1 cellular context compared by ENCODE assay signal in genomic region chr1:20732071-20732587, GRCh38.
TF ChIP-seq lines count a peak whose summit lies in the region.

No MANE protein-coding gene starts in this region.

TF ChIP-seq in GM12878, 131 proteins besides CTCF, POLR2A, EP300 and RAD21 (continued from another document):
- TF ChIP-seq IRF5 (IDR thresholded peaks at IDR 0.05; ENCODE audit: borderline replicate concordance) (no peak), RCOR1 (conservative IDR thresholded peaks at IDR 0.05; ENCODE audit: low read depth, low read length) (no peak), ZNF274 (IDR thresholded peaks at IDR 0.05; ENCODE audit: insufficient read depth, insufficient read length) (no peak), SMARCA5 (IDR thresholded peaks at IDR 0.05) (peak; percentile 94), BCL3 (IDR thresholded peaks at IDR 0.05; ENCODE audit: borderline replicate concordance, insufficient read depth, low read depth, low read length, poor library complexity, severe bottlenecking) (no peak), EGR1 (IDR thresholded peaks at IDR 0.05; ENCODE audit: borderline replicate concordance in 1 of 2, low read depth in 2 of 2, low read length in 2 of 2) (peak in 1 of 2 experiments; percentile 31; a peak in 1 of 3 replicates), ZNF217 (IDR thresholded peaks at IDR 0.05) (peak; percentile 72; the same call in 1 of the 2 replicates), EED (IDR thresholded peaks at IDR 0.05; ENCODE audit: low read depth) (no peak), LARP7 (IDR thresholded peaks at IDR 0.05) (peak; percentile 33; the same call in 1 of the 2 replicates), DPF2 (IDR thresholded peaks at IDR 0.05) (no peak), IRF3 (IDR thresholded peaks at IDR 0.05) (0 out of 2 replicates have a peak, but pooled peaks have one; percentile 18), GATAD2B (conservative IDR thresholded peaks at IDR 0.05; ENCODE audit: low read depth) (0 out of 2 replicates have a peak, but pooled peaks have one; percentile 41), BRCA1 (IDR thresholded peaks at IDR 0.05; ENCODE audit: low read depth, low read length) (no peak), NBN (IDR thresholded peaks at IDR 0.05) (no peak), NKRF (conservative IDR thresholded peaks at IDR 0.05) (0 out of 2 replicates have a peak, but pooled peaks have one; percentile 36), MYB (IDR thresholded peaks at IDR 0.05; ENCODE audit: borderline replicate concordance, low read depth, low read length) (no peak), FOS (IDR thresholded peaks at IDR 0.05; ENCODE audit: borderline replicate concordance, extremely low read depth, insufficient read length) (peak; percentile 10), SP1 (IDR thresholded peaks at IDR 0.05; ENCODE audit: low read depth, low read length) (peak; percentile 39), BCL11A (IDR thresholded peaks at IDR 0.05; ENCODE audit: low read depth, low read length) (no peak), PAX5 (IDR thresholded peaks at IDR 0.05; ENCODE audit: borderline replicate concordance, low read depth, low read length) (peak; percentile 95), ATF7 (IDR thresholded peaks at IDR 0.05; ENCODE audit: low read depth) (no peak)
TF ChIP-seq in GM12878: peak in this region for 11.
